1 cellular context compared by ENCODE assay signal in the genomic region with DNA sequence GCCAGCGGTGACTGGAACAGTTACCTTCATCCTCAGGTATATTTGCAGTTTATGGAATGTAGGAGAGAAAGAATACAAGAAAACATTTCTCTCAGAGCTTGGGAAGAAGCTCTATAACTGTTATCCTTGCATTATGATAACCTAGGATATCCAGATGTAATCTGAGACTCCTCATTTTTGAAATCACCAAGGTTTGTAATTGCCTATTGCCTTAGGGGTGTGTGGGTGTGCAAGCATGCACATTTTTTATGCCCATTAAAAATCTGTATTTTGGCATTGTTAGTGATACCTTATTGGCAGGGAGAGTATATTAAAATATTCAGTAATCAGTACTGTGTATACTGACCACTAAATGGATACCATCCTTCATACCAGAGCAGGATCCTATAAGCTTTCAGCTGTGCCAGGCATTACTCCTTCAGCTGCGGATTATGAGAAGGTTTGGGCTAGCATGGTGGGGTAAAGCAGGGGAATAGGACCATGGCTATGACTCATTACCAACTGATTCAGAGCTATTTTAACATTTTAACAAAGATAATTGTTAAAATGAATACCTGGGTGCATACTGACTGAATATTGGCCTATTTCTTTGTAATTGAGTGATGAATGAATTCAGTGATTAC.
TF ChIP-seq lines count a peak whose summit lies in the region.

No MANE protein-coding gene starts in this region.

TF ChIP-seq in WTC11, 78 proteins besides CTCF, POLR2A, EP300 and RAD21 (continued from another document):
- TF ChIP-seq, protein P1, sequence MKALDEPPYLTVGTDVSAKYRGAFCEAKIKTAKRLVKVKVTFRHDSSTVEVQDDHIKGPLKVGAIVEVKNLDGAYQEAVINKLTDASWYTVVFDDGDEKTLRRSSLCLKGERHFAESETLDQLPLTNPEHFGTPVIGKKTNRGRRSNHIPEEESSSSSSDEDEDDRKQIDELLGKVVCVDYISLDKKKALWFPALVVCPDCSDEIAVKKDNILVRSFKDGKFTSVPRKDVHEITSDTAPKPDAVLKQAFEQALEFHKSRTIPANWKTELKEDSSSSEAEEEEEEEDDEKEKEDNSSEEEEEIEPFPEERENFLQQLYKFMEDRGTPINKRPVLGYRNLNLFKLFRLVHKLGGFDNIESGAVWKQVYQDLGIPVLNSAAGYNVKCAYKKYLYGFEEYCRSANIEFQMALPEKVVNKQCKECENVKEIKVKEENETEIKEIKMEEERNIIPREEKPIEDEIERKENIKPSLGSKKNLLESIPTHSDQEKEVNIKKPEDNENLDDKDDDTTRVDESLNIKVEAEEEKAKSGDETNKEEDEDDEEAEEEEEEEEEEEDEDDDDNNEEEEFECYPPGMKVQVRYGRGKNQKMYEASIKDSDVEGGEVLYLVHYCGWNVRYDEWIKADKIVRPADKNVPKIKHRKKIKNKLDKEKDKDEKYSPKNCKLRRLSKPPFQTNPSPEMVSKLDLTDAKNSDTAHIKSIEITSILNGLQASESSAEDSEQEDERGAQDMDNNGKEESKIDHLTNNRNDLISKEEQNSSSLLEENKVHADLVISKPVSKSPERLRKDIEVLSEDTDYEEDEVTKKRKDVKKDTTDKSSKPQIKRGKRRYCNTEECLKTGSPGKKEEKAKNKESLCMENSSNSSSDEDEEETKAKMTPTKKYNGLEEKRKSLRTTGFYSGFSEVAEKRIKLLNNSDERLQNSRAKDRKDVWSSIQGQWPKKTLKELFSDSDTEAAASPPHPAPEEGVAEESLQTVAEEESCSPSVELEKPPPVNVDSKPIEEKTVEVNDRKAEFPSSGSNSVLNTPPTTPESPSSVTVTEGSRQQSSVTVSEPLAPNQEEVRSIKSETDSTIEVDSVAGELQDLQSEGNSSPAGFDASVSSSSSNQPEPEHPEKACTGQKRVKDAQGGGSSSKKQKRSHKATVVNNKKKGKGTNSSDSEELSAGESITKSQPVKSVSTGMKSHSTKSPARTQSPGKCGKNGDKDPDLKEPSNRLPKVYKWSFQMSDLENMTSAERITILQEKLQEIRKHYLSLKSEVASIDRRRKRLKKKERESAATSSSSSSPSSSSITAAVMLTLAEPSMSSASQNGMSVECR (CRISPR knock-in tag; IDR thresholded peaks at IDR 0.05; ENCODE audit: borderline replicate concordance), result no peak
- TF ChIP-seq FOXK1 (CRISPR knock-in tag; IDR thresholded peaks at IDR 0.05) (no peak), JUN (CRISPR knock-in tag; IDR thresholded peaks at IDR 0.05) (no peak), ELF4 (CRISPR knock-in tag; IDR thresholded peaks at IDR 0.05; ENCODE audit: low read depth) (no peak), SP1 (CRISPR knock-in tag; conservative IDR thresholded peaks at IDR 0.05) (no peak), OVOL2 (CRISPR knock-in tag; IDR thresholded peaks at IDR 0.05; ENCODE audit: borderline replicate concordance) (no peak)
- TF ChIP-seq, protein P2, sequence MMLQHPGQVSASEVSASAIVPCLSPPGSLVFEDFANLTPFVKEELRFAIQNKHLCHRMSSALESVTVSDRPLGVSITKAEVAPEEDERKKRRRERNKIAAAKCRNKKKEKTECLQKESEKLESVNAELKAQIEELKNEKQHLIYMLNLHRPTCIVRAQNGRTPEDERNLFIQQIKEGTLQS (CRISPR knock-in tag; conservative IDR thresholded peaks at IDR 0.05), result no peak
- TF ChIP-seq, protein P3, sequence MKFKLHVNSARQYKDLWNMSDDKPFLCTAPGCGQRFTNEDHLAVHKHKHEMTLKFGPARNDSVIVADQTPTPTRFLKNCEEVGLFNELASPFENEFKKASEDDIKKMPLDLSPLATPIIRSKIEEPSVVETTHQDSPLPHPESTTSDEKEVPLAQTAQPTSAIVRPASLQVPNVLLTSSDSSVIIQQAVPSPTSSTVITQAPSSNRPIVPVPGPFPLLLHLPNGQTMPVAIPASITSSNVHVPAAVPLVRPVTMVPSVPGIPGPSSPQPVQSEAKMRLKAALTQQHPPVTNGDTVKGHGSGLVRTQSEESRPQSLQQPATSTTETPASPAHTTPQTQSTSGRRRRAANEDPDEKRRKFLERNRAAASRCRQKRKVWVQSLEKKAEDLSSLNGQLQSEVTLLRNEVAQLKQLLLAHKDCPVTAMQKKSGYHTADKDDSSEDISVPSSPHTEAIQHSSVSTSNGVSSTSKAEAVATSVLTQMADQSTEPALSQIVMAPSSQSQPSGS (CRISPR knock-in tag; IDR thresholded peaks at IDR 0.05; ENCODE audit: borderline replicate concordance, low read depth), result no peak
- TF ChIP-seq, protein P4, sequence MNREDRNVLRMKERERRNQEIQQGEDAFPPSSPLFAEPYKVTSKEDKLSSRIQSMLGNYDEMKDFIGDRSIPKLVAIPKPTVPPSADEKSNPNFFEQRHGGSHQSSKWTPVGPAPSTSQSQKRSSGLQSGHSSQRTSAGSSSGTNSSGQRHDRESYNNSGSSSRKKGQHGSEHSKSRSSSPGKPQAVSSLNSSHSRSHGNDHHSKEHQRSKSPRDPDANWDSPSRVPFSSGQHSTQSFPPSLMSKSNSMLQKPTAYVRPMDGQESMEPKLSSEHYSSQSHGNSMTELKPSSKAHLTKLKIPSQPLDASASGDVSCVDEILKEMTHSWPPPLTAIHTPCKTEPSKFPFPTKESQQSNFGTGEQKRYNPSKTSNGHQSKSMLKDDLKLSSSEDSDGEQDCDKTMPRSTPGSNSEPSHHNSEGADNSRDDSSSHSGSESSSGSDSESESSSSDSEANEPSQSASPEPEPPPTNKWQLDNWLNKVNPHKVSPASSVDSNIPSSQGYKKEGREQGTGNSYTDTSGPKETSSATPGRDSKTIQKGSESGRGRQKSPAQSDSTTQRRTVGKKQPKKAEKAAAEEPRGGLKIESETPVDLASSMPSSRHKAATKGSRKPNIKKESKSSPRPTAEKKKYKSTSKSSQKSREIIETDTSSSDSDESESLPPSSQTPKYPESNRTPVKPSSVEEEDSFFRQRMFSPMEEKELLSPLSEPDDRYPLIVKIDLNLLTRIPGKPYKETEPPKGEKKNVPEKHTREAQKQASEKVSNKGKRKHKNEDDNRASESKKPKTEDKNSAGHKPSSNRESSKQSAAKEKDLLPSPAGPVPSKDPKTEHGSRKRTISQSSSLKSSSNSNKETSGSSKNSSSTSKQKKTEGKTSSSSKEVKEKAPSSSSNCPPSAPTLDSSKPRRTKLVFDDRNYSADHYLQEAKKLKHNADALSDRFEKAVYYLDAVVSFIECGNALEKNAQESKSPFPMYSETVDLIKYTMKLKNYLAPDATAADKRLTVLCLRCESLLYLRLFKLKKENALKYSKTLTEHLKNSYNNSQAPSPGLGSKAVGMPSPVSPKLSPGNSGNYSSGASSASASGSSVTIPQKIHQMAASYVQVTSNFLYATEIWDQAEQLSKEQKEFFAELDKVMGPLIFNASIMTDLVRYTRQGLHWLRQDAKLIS (CRISPR knock-in tag; IDR thresholded peaks at IDR 0.05; ENCODE audit: borderline replicate concordance), result no peak
- TF ChIP-seq, protein P5, sequence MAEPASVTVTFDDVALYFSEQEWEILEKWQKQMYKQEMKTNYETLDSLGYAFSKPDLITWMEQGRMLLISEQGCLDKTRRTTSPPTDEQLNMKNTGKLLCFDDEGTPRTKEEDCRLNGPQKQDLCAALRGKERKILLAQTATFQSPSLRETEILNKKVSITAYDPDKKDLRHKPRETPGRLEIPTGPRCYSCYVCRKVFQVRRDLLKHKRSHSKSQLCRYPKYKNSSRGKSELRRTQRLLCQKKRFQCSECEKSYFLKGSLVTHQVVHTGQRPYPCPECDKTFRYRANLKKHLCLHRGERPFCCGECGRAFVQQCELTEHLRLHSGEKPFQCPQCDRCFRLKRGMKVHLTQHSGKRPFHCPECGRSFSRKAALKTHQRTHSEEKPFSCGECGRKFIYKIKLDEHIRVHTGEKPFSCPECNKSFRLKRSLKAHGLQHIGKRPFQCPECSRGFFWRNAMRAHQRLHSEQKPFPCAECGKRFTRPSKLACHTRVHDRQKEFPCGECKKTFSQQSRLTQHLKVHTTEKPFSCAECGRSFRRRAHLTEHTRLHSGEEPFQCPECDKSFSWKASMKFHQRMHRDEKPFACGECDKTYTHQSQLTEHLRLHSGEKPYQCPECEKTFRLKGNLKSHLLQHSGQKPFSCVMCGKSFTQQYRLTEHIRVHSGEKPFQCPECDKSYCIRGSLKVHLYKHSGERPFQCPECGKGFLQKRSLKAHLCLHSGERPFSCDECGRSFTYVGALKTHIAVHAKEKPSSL (CRISPR knock-in tag; conservative IDR thresholded peaks at IDR 0.05), result no peak
